8 cellular contexts compared by ENCODE assay signal in genomic region chr13:112605531-112605990, GRCh38. TPM values are rescaled to one million over a fixed set of nuclear protein-coding genes. Genes with fewer than 3 reads are reported as not detected.
DNase-seq lines count a peak whose midpoint lies in the region; ATAC-seq and TF ChIP-seq lines count a peak whose summit lies in the region.

No MANE protein-coding gene starts in this region.

- H3K4me1 ChIP-seq in BLaER1 (peaks cover 24% of the 10 kb centered on the region), ectodermal cell (ENCODE audit: control insufficient read depth, insufficient read depth, low read length) (no peaks in the 10 kb centered on the region)

- H3K27me3 ChIP-seq in BLaER1 (no peaks in the 10 kb centered on the region), ectodermal cell (ENCODE audit: control insufficient read depth, insufficient read depth, low read length, poor library complexity, severe bottlenecking) (no peaks in the 10 kb centered on the region), neural cell (ENCODE audit: insufficient read depth, low read depth, low read length) (no peaks in the 10 kb centered on the region)

- H4K20me1 ChIP-seq in BLaER1 (no peaks in the 10 kb centered on the region), neural cell (ENCODE audit: insufficient read depth) (no peaks in the 10 kb centered on the region)

- 74 to 75% methylated on average over 18 of the region's 18 CpGs for WGBS in ectodermal cell, 2 experiments

- H3K36me3 ChIP-seq in BLaER1 (no peaks in the 10 kb centered on the region), ectodermal cell (ENCODE audit: control insufficient read depth, insufficient read depth, low read length) (no peaks in the 10 kb centered on the region), neural cell (ENCODE audit: insufficient read depth, low read length) (no peaks in the 10 kb centered on the region)

- no peak overlapping the region for H3K27ac ChIP-seq in BLaER1
- peak overlapping the region; percentile 63 for H3K27ac ChIP-seq in ectodermal cell (ENCODE audit: insufficient read depth, low read depth, low read length, poor library complexity, severe bottlenecking)
- H3K27ac ChIP-seq in neural cell (ENCODE audit: low read length), result no peak overlapping the region

- H3F3A ChIP-seq in neural cell (ENCODE audit: insufficient read depth, low read length, poor library complexity, severe bottlenecking), result no peaks in the 10 kb centered on the region

- ATAC-seq in GM18861 (IDR thresholded peaks at IDR 0.05; ENCODE audit: unreplicated experiment) (no peak), GM18868 (IDR thresholded peaks at IDR 0.05; ENCODE audit: unreplicated experiment) (no peak)

- no peak for TF ChIP-seq RAD21 in neural cell (conservative IDR thresholded peaks at IDR 0.05)

- H3K9me2 ChIP-seq in neural cell (ENCODE audit: insufficient read depth, low read length), result no peaks in the 10 kb centered on the region

- no peaks in the 10 kb centered on the region for H3K9me3 ChIP-seq in BLaER1
- H3K9me3 ChIP-seq in ectodermal cell (ENCODE audit: control insufficient read depth, low read length), result no peaks in the 10 kb centered on the region
- no peaks in the 10 kb centered on the region for H3K9me3 ChIP-seq in neural cell (ENCODE audit: low read length)

- H3K79me2 ChIP-seq in neural cell (replicated peaks; ENCODE audit: insufficient read depth, low read length), result no peaks in the 10 kb centered on the region

- DNase-seq in LNCaP clone FGC (ENCODE audit: low read depth) (no peak), retina (no peak)
- DNase-seq in effector CD8-positive, alpha-beta T cell (lab: John Stamatoyannopoulos, UW), result no peak

- peak overlapping the region; percentile 67 for H3K4me3 ChIP-seq in BLaER1
- peak overlapping the region; percentile 54 for H3K4me3 ChIP-seq in LNCaP clone FGC (ENCODE audit: low read depth, low read length)
- H3K4me3 ChIP-seq in ectodermal cell (ENCODE audit: insufficient read depth, low read depth, low read length), result peak overlapping the region; percentile 52
- peak overlapping the region; percentile 65 for H3K4me3 ChIP-seq in neural cell (ENCODE audit: low read length)

- no peak for TF ChIP-seq EP300 in neural cell (conservative IDR thresholded peaks at IDR 0.05; ENCODE audit: poor library complexity, severe bottlenecking)

- peak overlapping the region; percentile 88 for H3K4me2 ChIP-seq in BLaER1
- H3K4me2 ChIP-seq in neural cell (ENCODE audit: low read length), result no peak overlapping the region

- peak overlapping the region; percentile 74; the same call in 1 of the 2 replicates for H3K9ac ChIP-seq in BLaER1
- H3K9ac ChIP-seq in neural cell (ENCODE audit: low read length), result peak overlapping the region; percentile 8

- TF ChIP-seq CTCF in LNCaP clone FGC (IDR thresholded peaks at IDR 0.05; ENCODE audit: control insufficient read depth, extremely low read depth, insufficient read depth) (no peak), neural cell (IDR thresholded peaks at IDR 0.05; ENCODE audit: poor library complexity, severe bottlenecking) (no peak)

- no peak overlapping the region for H2AFZ ChIP-seq in neural cell (ENCODE audit: low read depth, low read length)

TF ChIP-seq in neural cell, 6 proteins besides CTCF, POLR2A, EP300 and RAD21:
- TF ChIP-seq POLR2AphosphoS5 (IDR thresholded peaks at IDR 0.05), result no peak
- no peak for TF ChIP-seq EZH2 (IDR thresholded peaks at IDR 0.05; ENCODE audit: borderline replicate concordance, insufficient read depth, low read length, poor library complexity, severe bottlenecking)
- no peak for TF ChIP-seq MXI1 (conservative IDR thresholded peaks at IDR 0.05; ENCODE audit: poor library complexity, severe bottlenecking)
- TF ChIP-seq REST (IDR thresholded peaks at IDR 0.05; ENCODE audit: borderline replicate concordance), result no peak
- TF ChIP-seq SMC3 (conservative IDR thresholded peaks at IDR 0.05; ENCODE audit: poor library complexity), result no peak
- TF ChIP-seq TAF1 (IDR thresholded peaks at IDR 0.05; ENCODE audit: low read depth), result no peak

RNA-seq across cellular contexts. Expression of gene TUBGCP3, which starts 17.6 kb away (rescaled TPM):
- 30.1 TPM for polyA plus RNA-seq in ectodermal cell (2013, experiment 1 of 4)
- 32.0 TPM for polyA plus RNA-seq in ectodermal cell (2013, experiment 2 of 4)
- polyA plus RNA-seq in ectodermal cell (2013, experiment 3 of 4), result 28.3 TPM
- 30.1 TPM for polyA plus RNA-seq in ectodermal cell (2013, experiment 4 of 4)
- polyA plus RNA-seq in neural cell, result 20.3 and 29.2 TPM in 2 replicates
- 36.8 and 47.5 TPM in 2 replicates for polyA minus RNA-seq in neural cell
